ENCODE assay signal across 17 cellular contexts in the genomic region with DNA sequence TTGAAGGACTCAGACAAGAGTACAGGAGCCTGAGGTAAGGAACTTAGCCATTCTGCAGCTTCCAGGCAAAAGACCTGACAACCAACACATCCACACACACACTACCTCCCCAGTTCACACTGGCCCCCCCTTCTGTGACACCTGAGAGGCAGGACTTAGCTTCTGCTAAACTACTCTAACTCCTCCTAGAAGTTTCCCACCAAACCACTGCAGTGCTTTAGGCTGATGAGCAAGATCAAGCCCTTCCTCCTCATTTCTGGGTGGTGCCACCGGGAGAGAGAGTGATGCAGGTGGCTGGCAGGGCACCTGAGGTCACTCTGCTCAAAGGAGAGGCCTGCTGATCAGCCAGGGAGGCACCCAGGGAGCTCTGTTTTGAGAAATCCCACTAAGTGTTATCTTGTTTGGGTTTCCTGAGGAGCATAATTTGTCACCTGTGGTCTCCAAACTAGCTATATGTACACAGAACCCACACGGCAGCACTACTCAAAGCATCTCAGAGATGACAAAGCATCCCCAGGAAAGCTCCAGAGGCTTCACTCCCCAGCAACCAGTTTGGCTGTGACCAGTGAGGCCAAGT.
"Had no signal": no experiment of that assay in that cellular context is flagged by ENCODE, and none has a peak within 500 bp of the region (broad histone marks: within the 10 kb centered on the region; RNA-seq: fewer than 3 reads in every experiment).

No MANE protein-coding gene starts in this region.

- H3K9me3 ChIP-seq: stomach, testis had no signal

- ATAC-seq: left colon, sciatic nerve, T-helper 17 cell had no signal

- H3K36me3 ChIP-seq: brain microvascular endothelial cell, stomach had no signal

- H3K4me1 Mint-ChIP-seq: neural crest cell had no signal

- H3K27me3 ChIP-seq: brain microvascular endothelial cell, stomach, testis had no signal

- H3K4me3 Mint-ChIP-seq: activated naive CD8-positive, alpha-beta T cell treated with anti-CD3 and anti-CD28 coated beads, Interleukin-2, amount 10 ng/mL, durations not matched to agents 7 days and 5 days; activated T-helper 1 cell treated with anti-CD3 and anti-CD28 coated beads, Interleukin-12 subunit alpha, Interleukin-12 subunit beta, Interleukin-2, Interleukin-4 antibody, amounts not matched to agents 30 ng/mL and 10 ng/mL and 1 ng/mL, durations not matched to agents 14 hours and 24 hours and 36 hours; neural crest cell; T-helper 17 cell had no signal

- H3K27ac ChIP-seq: brain microvascular endothelial cell, stomach, testis had no signal

- H3K9me3 Mint-ChIP-seq: activated naive CD8-positive, alpha-beta T cell treated with anti-CD3 and anti-CD28 coated beads, Interleukin-2, amount 10 ng/mL, durations not matched to agents 7 days and 5 days; activated T-helper 1 cell treated with anti-CD3 and anti-CD28 coated beads, Interleukin-12 subunit alpha, Interleukin-12 subunit beta, Interleukin-2, Interleukin-4 antibody, amounts not matched to agents 30 ng/mL and 10 ng/mL and 1 ng/mL, durations not matched to agents 14 hours and 24 hours and 36 hours; neural crest cell had no signal

- H3K36me3 Mint-ChIP-seq: activated naive CD8-positive, alpha-beta T cell treated with anti-CD3 and anti-CD28 coated beads, Interleukin-2, amount 10 ng/mL, durations not matched to agents 7 days and 5 days had no signal

- H3K4me1 ChIP-seq: testis had no signal

- H3K4me3 ChIP-seq: stomach, testis had no signal

- H3K27ac Mint-ChIP-seq: activated naive CD8-positive, alpha-beta T cell treated with anti-CD3 and anti-CD28 coated beads, Interleukin-2, amount 10 ng/mL, durations not matched to agents 7 days and 5 days; activated T-helper 1 cell treated with anti-CD3 and anti-CD28 coated beads, Interleukin-12 subunit alpha, Interleukin-12 subunit beta, Interleukin-2, Interleukin-4 antibody, amounts not matched to agents 30 ng/mL and 10 ng/mL and 1 ng/mL, durations not matched to agents 14 hours and 24 hours and 36 hours; T-helper 17 cell had no signal

- FAIRE-seq: frontal cortex had no signal

- DNase-seq: activated CD4-positive, alpha-beta T cell treated with anti-CD3 and anti-CD28 coated beads for 4 hours; activated naive CD4-positive, alpha-beta T cell; activated naive CD8-positive, alpha-beta T cell treated with anti-CD3 and anti-CD28 coated beads, Interleukin-2, amount 10 ng/mL, durations not matched to agents 7 days and 5 days; anterior cingulate cortex; brain microvascular endothelial cell; cerebellar nuclear complex; effector CD8-positive, alpha-beta T cell; head of caudate nucleus; left colon; midbrain; stomach; T-helper 17 cell; testis had no signal
